In the genomic region with DNA sequence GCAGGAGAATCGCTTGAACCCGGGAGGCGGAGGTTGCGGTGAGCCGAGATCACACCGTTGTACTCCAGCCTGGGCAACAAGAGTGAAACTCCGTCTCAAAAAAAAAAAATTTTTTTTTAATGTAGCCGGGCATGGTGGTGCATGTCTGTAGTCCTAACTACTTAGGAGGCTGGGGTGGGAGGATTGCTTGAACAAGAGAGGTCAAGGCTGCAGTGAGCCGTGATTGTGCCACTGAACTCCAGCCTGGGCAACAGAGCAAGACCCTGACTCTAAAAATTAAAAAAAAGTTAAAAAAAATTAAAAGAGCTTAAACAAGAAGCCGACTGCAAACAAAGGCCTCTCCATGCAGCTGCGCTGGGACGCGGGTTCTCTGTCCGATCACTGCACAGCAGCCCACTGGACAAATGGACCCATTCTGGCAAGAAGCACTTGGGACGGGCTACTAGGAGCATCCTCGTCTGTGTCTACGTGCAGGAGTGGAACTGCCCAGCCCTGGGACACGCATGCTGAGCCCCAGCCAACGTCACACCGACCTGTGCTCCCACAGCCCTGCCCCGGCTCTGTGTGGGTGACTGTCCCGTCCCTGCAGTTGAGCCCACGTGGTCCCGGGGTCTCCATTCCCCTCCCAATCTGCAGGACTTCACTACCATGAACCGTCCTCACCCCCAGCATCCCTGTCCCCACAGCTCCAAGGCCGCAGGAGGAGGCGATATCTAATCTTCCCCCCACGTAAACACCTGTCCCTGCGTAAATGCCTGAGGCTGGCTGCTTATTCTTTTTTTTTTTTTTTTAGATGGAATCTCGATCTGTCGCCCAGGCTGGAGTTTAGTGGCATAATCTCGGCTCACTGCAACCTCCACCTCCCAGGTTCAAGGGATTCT, we compare ENCODE assay signal across 1 cellular context.
A peak's percentile ranks its signal among the peaks of the same experiment; 100 is the strongest.
TF ChIP-seq lines count a peak whose summit lies in the region.

No MANE protein-coding gene starts in this region.

TF ChIP-seq in K562, 482 proteins besides CTCF, POLR2A, EP300 and RAD21:
- peak; percentile 64 for TF ChIP-seq ZNF121 (CRISPR knock-in tag; conservative IDR thresholded peaks at IDR 0.05)
- TF ChIP-seq, protein P1, sequence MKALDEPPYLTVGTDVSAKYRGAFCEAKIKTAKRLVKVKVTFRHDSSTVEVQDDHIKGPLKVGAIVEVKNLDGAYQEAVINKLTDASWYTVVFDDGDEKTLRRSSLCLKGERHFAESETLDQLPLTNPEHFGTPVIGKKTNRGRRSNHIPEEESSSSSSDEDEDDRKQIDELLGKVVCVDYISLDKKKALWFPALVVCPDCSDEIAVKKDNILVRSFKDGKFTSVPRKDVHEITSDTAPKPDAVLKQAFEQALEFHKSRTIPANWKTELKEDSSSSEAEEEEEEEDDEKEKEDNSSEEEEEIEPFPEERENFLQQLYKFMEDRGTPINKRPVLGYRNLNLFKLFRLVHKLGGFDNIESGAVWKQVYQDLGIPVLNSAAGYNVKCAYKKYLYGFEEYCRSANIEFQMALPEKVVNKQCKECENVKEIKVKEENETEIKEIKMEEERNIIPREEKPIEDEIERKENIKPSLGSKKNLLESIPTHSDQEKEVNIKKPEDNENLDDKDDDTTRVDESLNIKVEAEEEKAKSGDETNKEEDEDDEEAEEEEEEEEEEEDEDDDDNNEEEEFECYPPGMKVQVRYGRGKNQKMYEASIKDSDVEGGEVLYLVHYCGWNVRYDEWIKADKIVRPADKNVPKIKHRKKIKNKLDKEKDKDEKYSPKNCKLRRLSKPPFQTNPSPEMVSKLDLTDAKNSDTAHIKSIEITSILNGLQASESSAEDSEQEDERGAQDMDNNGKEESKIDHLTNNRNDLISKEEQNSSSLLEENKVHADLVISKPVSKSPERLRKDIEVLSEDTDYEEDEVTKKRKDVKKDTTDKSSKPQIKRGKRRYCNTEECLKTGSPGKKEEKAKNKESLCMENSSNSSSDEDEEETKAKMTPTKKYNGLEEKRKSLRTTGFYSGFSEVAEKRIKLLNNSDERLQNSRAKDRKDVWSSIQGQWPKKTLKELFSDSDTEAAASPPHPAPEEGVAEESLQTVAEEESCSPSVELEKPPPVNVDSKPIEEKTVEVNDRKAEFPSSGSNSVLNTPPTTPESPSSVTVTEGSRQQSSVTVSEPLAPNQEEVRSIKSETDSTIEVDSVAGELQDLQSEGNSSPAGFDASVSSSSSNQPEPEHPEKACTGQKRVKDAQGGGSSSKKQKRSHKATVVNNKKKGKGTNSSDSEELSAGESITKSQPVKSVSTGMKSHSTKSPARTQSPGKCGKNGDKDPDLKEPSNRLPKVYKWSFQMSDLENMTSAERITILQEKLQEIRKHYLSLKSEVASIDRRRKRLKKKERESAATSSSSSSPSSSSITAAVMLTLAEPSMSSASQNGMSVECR (CRISPR knock-in tag; IDR thresholded peaks at IDR 0.05) = no peak
- TF ChIP-seq HNRNPLL (IDR thresholded peaks at IDR 0.05; ENCODE audit: low read depth, low read length, poor library complexity, severe bottlenecking) = peak; percentile 64
- peak; percentile 55; the same call in 1 of the 2 replicates for TF ChIP-seq POLR2G (IDR thresholded peaks at IDR 0.05; ENCODE audit: low read depth, low read length)
- TF ChIP-seq, protein P2, sequence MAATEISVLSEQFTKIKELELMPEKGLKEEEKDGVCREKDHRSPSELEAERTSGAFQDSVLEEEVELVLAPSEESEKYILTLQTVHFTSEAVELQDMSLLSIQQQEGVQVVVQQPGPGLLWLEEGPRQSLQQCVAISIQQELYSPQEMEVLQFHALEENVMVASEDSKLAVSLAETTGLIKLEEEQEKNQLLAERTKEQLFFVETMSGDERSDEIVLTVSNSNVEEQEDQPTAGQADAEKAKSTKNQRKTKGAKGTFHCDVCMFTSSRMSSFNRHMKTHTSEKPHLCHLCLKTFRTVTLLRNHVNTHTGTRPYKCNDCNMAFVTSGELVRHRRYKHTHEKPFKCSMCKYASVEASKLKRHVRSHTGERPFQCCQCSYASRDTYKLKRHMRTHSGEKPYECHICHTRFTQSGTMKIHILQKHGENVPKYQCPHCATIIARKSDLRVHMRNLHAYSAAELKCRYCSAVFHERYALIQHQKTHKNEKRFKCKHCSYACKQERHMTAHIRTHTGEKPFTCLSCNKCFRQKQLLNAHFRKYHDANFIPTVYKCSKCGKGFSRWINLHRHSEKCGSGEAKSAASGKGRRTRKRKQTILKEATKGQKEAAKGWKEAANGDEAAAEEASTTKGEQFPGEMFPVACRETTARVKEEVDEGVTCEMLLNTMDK (IDR thresholded peaks at IDR 0.05; ENCODE audit: borderline replicate concordance, insufficient read depth, low read depth, low read length, poor library complexity, severe bottlenecking) = no peak
- no peak for TF ChIP-seq ZBTB8A (IDR thresholded peaks at IDR 0.05; ENCODE audit: partially characterized antibody)
- TF ChIP-seq, protein P3, sequence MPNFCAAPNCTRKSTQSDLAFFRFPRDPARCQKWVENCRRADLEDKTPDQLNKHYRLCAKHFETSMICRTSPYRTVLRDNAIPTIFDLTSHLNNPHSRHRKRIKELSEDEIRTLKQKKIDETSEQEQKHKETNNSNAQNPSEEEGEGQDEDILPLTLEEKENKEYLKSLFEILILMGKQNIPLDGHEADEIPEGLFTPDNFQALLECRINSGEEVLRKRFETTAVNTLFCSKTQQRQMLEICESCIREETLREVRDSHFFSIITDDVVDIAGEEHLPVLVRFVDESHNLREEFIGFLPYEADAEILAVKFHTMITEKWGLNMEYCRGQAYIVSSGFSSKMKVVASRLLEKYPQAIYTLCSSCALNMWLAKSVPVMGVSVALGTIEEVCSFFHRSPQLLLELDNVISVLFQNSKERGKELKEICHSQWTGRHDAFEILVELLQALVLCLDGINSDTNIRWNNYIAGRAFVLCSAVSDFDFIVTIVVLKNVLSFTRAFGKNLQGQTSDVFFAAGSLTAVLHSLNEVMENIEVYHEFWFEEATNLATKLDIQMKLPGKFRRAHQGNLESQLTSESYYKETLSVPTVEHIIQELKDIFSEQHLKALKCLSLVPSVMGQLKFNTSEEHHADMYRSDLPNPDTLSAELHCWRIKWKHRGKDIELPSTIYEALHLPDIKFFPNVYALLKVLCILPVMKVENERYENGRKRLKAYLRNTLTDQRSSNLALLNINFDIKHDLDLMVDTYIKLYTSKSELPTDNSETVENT (CRISPR knock-in tag; IDR thresholded peaks at IDR 0.05) = no peak
- TF ChIP-seq CEBPB (tag; IDR thresholded peaks at IDR 0.05) = no peak
- TF ChIP-seq CBFA2T3 (IDR thresholded peaks at IDR 0.05) = peak; percentile 61
- 0 out of 2 replicates have a peak, but pooled peaks have one; percentile 48 for TF ChIP-seq DPF2 (IDR thresholded peaks at IDR 0.05)
- no peak for TF ChIP-seq NR3C1 (CRISPR knock-in tag; IDR thresholded peaks at IDR 0.05)
- no peak for TF ChIP-seq PPARD (CRISPR knock-in tag; IDR thresholded peaks at IDR 0.05)
- TF ChIP-seq RNF219 (CRISPR knock-in tag; IDR thresholded peaks at IDR 0.05) = no peak
- no peak for TF ChIP-seq POLR2AphosphoS2 (IDR thresholded peaks at IDR 0.05; ENCODE audit: low read length)
- no peak for TF ChIP-seq PREB (CRISPR knock-in tag; IDR thresholded peaks at IDR 0.05)
- no peak for TF ChIP-seq NCOA2 (IDR thresholded peaks at IDR 0.05; ENCODE audit: partially characterized antibody in 2 of 2)
- peak; percentile 16; the same call in 1 of the 2 replicates for TF ChIP-seq TCF3 (CRISPR knock-in tag; IDR thresholded peaks at IDR 0.05)
- TF ChIP-seq FOXK2 (conservative IDR thresholded peaks at IDR 0.05 in 1 of 2, IDR thresholded peaks at IDR 0.05 in 1 of 2; ENCODE audit: low read depth in 2 of 2) = no peak
- TF ChIP-seq ARID1B (IDR thresholded peaks at IDR 0.05) = peak; percentile 44
- no peak for TF ChIP-seq MLLT1 (IDR thresholded peaks at IDR 0.05)
- TF ChIP-seq TAL1 (IDR thresholded peaks at IDR 0.05) = peak; percentile 46; the same call in 1 of the 2 replicates
- no peak for TF ChIP-seq ZNF197 (CRISPR knock-in tag; IDR thresholded peaks at IDR 0.05; ENCODE audit: low read depth)
- no peak for TF ChIP-seq ZNF586 (CRISPR knock-in tag; conservative IDR thresholded peaks at IDR 0.05)
- no peak for TF ChIP-seq C11orf30 (IDR thresholded peaks at IDR 0.05; ENCODE audit: low read depth)
- no peak for TF ChIP-seq ZBTB11 (CRISPR knock-in tag; IDR thresholded peaks at IDR 0.05)
- TF ChIP-seq TEAD4 (IDR thresholded peaks at IDR 0.05; ENCODE audit: low read length) = peak; percentile 14; the same call in 1 of the 2 replicates
- TF ChIP-seq TEAD4 (CRISPR knock-in tag; IDR thresholded peaks at IDR 0.05; ENCODE audit: borderline replicate concordance) = no peak
- peak; percentile 61 for TF ChIP-seq ZNF384 (IDR thresholded peaks at IDR 0.05; ENCODE audit: low read depth, low read length)
- TF ChIP-seq RBFOX2 (IDR thresholded peaks at IDR 0.05; ENCODE audit: low read depth, low read length) = peak; percentile 35; the same call in 1 of the 2 replicates
